ENCODE assay signal across 30 cellular contexts in genomic region chr1:42175314-42176054, GRCh38. TPM values are rescaled to one million over a fixed set of nuclear protein-coding genes. Genes with fewer than 3 reads are reported as not detected.
"Had no signal": no experiment of that assay in that cellular context is flagged by ENCODE, and none has a peak within 500 bp of the region (broad histone marks: within the 10 kb centered on the region; RNA-seq: fewer than 3 reads in every experiment).

No MANE protein-coding gene starts in this region.

- DNase-seq: activated B cell treated with CpG ODN at 0.5 μM for 24 hours; activated CD4-positive, alpha-beta T cell treated with anti-CD3 and anti-CD28 coated beads for 36 hours; activated CD4-positive, alpha-beta T cell treated with anti-CD3 and anti-CD28 coated beads, Interleukin-2, amount 50 U/mL, for 4 hours; activated CD8-positive, alpha-beta memory T cell treated with anti-CD3 and anti-CD28 coated beads for 24 hours; activated CD8-positive, alpha-beta memory T cell treated with anti-CD3 and anti-CD28 coated beads, Interleukin-2, amount 50 U/mL, for 4 hours; activated T-cell treated with anti-CD3 and anti-CD28 coated beads, Interleukin-2, amount 50 U/mL, for 24 hours; adrenal gland; brain microvascular endothelial cell; colonic mucosa; endodermal cell; foreskin fibroblast; immature natural killer cell; left ventricle myocardium superior; ovary; stimulated activated CD4-positive, alpha-beta T cell treated with anti-CD3 and anti-CD28 coated beads, Interleukin-12 subunit alpha, Interleukin-12 subunit beta, amount 100 ng/mL, for 4 hours; stimulated activated CD4-positive, alpha-beta T cell treated with anti-CD3 and anti-CD28 coated beads, Interleukin-4, amount 100 ng/mL, for 4 hours; substantia nigra; T-helper 9 cell; tibial artery had no signal

- H3K27me3 ChIP-seq: adrenal gland, ascending aorta, brain microvascular endothelial cell, colonic mucosa, neutrophil, ovary, tibial artery had no signal

- H3K9me3 ChIP-seq: adrenal gland, ascending aorta, colonic mucosa, neutrophil, ovary, prostate gland, tibial artery had no signal

- H3K4me3 ChIP-seq: adrenal gland, ascending aorta, colonic mucosa, ovary, prostate gland, tibial artery had no signal

- H3K36me3 ChIP-seq: adrenal gland, ascending aorta, brain microvascular endothelial cell, colonic mucosa, ovary, prostate gland had no signal

- ATAC-seq: activated CD4-positive, alpha-beta T cell treated with anti-CD3 and anti-CD28 coated beads for 36 hours; activated T-helper 17 cell treated with anti-CD3 and anti-CD28 coated beads, Interleukin-2, amount 50 U/mL, for 72 hours; left ventricle myocardium superior had no signal

- H3K27ac ChIP-seq: adrenal gland, ascending aorta, brain microvascular endothelial cell, colonic mucosa, neutrophil, ovary, tibial artery had no signal

RNA-seq across cellular contexts. Expression of gene GUCA2A, which starts 10.9 kb away (rescaled TPM):
- total RNA-seq: activated B cell treated with CpG ODN at 0.5 μM for 24 hours; activated CD4-positive, alpha-beta T cell treated with anti-CD3 and anti-CD28 coated beads for 36 hours; activated T-helper 17 cell treated with anti-CD3 and anti-CD28 coated beads, Interleukin-2, amount 50 U/mL, for 72 hours; adrenal gland; ascending aorta; epithelial cell of proximal tubule; fibroblast of lung; glomerular endothelial cell; left ventricle myocardium superior; myocyte; prostate gland; skeletal muscle tissue; T-helper 1 cell treated with Interleukin-12 subunit alpha and Interleukin-12 subunit beta and Interleukin-4 antibody, amounts not matched to agents 30 ng/mL and 1 ng/mL, for 36 hours; urinary bladder had no signal
- polyA plus RNA-seq: fibroblast of lung, immature natural killer cell, ovary, urinary bladder had no signal

RNA-seq across cellular contexts. Expression of gene GUCA2B, which starts 22.3 kb away (rescaled TPM):
- total RNA-seq: activated B cell treated with CpG ODN at 0.5 μM for 24 hours; activated CD4-positive, alpha-beta T cell treated with anti-CD3 and anti-CD28 coated beads for 36 hours; activated T-helper 17 cell treated with anti-CD3 and anti-CD28 coated beads, Interleukin-2, amount 50 U/mL, for 72 hours; adrenal gland; ascending aorta; endodermal cell; epithelial cell of proximal tubule; fibroblast of lung; glomerular endothelial cell; left ventricle myocardium superior; myocyte; ovary; prostate gland; skeletal muscle tissue; T-helper 1 cell treated with Interleukin-12 subunit alpha and Interleukin-12 subunit beta and Interleukin-4 antibody, amounts not matched to agents 30 ng/mL and 1 ng/mL, for 36 hours; urinary bladder had no signal
- polyA plus RNA-seq: adrenal gland, fibroblast of lung, immature natural killer cell, ovary, urinary bladder had no signal
